Comparison of ENCODE assay signal across 9 cellular contexts in the genomic region with DNA sequence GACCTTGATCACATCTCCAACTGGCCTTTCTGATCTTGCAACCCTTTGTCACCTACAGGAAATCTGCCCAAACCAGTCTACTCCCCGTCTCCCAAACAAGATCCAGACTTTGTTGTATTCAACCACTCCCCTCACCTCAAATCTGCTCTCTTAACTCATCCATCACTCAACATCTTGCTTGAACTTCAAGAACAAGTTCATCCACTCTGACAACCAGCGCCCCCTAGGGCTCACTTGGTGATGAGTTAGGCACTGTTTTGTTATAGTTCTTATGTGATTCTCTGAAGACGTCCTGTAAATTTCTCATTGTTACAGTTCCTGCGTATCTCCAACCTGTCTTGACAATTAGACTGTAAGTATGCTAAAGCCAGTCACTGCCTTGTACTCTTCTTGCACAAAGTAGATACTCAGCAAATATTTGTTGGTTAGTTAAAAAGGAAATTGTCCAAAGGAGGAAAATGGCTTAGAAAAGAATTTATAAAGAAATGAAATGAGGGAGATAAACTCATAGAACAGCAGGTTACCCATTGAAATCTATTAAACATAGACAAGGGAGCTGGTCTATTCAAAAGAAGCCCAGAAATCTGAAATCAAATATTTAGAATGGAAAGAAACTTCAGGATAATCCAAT. TPM values are rescaled to one million over a fixed set of nuclear protein-coding genes. Genes with fewer than 3 reads are reported as not detected.
DNase-seq lines count a peak whose midpoint lies in the region; ATAC-seq and TF ChIP-seq lines count a peak whose summit lies in the region.
"Had no signal": no experiment of that assay in that cellular context is flagged by ENCODE, and none has a peak within 500 bp of the region (broad histone marks: within the 10 kb centered on the region; RNA-seq: fewer than 3 reads in every experiment).

No MANE protein-coding gene starts in this region.

- 38 to 50% methylated on average over 2 to 4 of the region's 4 CpGs for WGBS in gastroesophageal sphincter (ENCODE audit: low coverage in 1 of 2), 2 donors

- H3F3A ChIP-seq in MM.1S (ENCODE audit: insufficient read depth, low read length) = no peaks in the 10 kb centered on the region

- peak; percentile 9 for DNase-seq in COLO668 (lab: John Stamatoyannopoulos, UW; ENCODE audit: unreplicated experiment)
- no peak for DNase-seq in MM.1S
- peak; percentile 73 for DNase-seq in activated CD8-positive, alpha-beta memory T cell treated with anti-CD3 and anti-CD28 coated beads for 24 hours
- peak; percentile 4 for DNase-seq in fibroblast of the aortic adventitia (ENCODE audit: low read depth)
- peak; percentile 79 for DNase-seq in stimulated activated CD4-positive, alpha-beta T cell treated with anti-CD3 and anti-CD28 coated beads, Interleukin-15, amount 100 ng/mL, for 24 hours
- DNase-seq in mucosa of gallbladder (ENCODE audit: low spot score) = no peak
- no peak for DNase-seq in NCI-H1105 (lab: John Stamatoyannopoulos, UW)

- H3K36me3 ChIP-seq in MM.1S (replicated peaks; ENCODE audit: insufficient read depth, low read length) (no peaks in the 10 kb centered on the region), gastroesophageal sphincter (no peaks in the 10 kb centered on the region)

- no peaks in the 10 kb centered on the region for H4K20me1 ChIP-seq in MM.1S (ENCODE audit: insufficient read depth, low read length)

- no peak overlapping the region for H2AFZ ChIP-seq in MM.1S (ENCODE audit: low read length)

- H3K27me3 ChIP-seq in MM.1S (replicated peaks; ENCODE audit: insufficient read depth, low read length) (no peaks in the 10 kb centered on the region), gastroesophageal sphincter (peaks cover 10% of the 10 kb centered on the region)

- H3K4me1 ChIP-seq in MM.1S (ENCODE audit: low read length) = no peaks in the 10 kb centered on the region
- H3K4me1 ChIP-seq in gastroesophageal sphincter = peaks cover 0 to 10% (median 0%) of the 10 kb centered on the region in 3 donors

- H3K9me2 ChIP-seq in MM.1S (replicated peaks; ENCODE audit: insufficient read depth, low read length) = no peaks in the 10 kb centered on the region

- no peak overlapping the region for H3K4me2 ChIP-seq in MM.1S (ENCODE audit: low read depth, low read length)

- H3K9ac ChIP-seq in MM.1S (ENCODE audit: low read length) = no peak overlapping the region

- peak; percentile 40 for TF ChIP-seq CTCF in MM.1S (IDR thresholded peaks at IDR 0.05; ENCODE audit: low read length)
- TF ChIP-seq CTCF in fibroblast of the aortic adventitia (IDR thresholded peaks at IDR 0.05; ENCODE audit: insufficient read depth, low read length) = peak; percentile 35
- TF ChIP-seq CTCF in gastroesophageal sphincter (IDR thresholded peaks at IDR 0.05) = peak in 1 of 4 experiments; percentile 14

- no peak overlapping the region for H3K4me3 ChIP-seq in MM.1S (ENCODE audit: low read length)
- no peak overlapping the region for H3K4me3 ChIP-seq in fibroblast of the aortic adventitia (ENCODE audit: low read depth, low read length)
- H3K4me3 ChIP-seq in gastroesophageal sphincter = no peak overlapping the region

- H3K27ac ChIP-seq in MM.1S (ENCODE audit: low read length) (no peak overlapping the region), gastroesophageal sphincter (no peak overlapping the region)
- H3K27ac ChIP-seq: HL-60 had no signal

- no peaks in the 10 kb centered on the region for H3K79me2 ChIP-seq in MM.1S (ENCODE audit: low read length)

- no peak for TF ChIP-seq EP300 in gastroesophageal sphincter (IDR thresholded peaks at IDR 0.05)

- no peak for ATAC-seq in gastroesophageal sphincter

- H3K9me3 ChIP-seq in MM.1S (replicated peaks; ENCODE audit: insufficient read depth, low read length) (no peaks in the 10 kb centered on the region), gastroesophageal sphincter (no peaks in the 10 kb centered on the region)

- TF ChIP-seq POLR2A in gastroesophageal sphincter (IDR thresholded peaks at IDR 0.05) = no peak

RNA-seq across cellular contexts. Expression of gene FRMD4A, which starts 5.3 kb away (rescaled TPM):
- total RNA-seq in fibroblast of the aortic adventitia (ENCODE audit: low replicate concordance) (32.1 and 42.4 TPM in 2 replicates), gastroesophageal sphincter (10 to 100 TPM; 13.7 to 27.2 (median 19.6) TPM), mucosa of gallbladder (55.4 TPM)

Comparison
In these comparisons a context has a peak if more than half of its experiments do, and no peak if none do; other contexts are left out.
1. DNase-seq: peak in COLO668 (single experiment), activated CD8-positive, alpha-beta memory T cell treated with anti-CD3 and anti-CD28 coated beads for 24 hours (single experiment), fibroblast of the aortic adventitia (single experiment) and stimulated activated CD4-positive, alpha-beta T cell treated with anti-CD3 and anti-CD28 coated beads, Interleukin-15, amount 100 ng/mL, for 24 hours (single experiment); none in MM.1S (single experiment), mucosa of gallbladder (single experiment) and NCI-H1105 (single experiment).